10 cellular contexts compared by ENCODE assay signal in the genomic region with DNA sequence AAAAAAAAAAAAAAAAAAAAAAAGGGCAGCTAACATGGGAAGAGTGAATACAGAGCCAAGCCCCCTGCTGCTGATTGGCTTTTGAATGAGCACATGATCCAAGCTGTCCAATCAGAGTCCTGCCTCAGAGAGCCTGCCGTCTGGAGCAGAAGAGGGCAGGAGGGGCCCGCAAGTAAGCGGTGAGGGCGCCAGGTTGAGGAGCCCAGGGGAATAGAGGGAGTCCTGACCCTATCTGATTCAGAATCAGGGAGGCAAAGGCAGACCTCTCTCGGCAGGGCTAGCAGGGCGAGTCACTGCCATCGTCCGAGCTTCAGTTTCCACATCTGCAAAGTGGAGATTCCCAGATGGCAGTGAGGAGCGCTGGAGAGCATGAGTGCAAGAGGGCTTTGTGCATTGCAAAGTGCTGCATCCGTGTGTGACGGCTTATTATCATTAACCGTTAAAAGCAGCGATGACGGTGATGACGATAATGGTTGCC.
DNase-seq lines count a peak whose midpoint lies in the region; ATAC-seq, FAIRE-seq and TF ChIP-seq lines count a peak whose summit lies in the region.
"Had no signal": no experiment of that assay in that cellular context is flagged by ENCODE, and none has a peak within 500 bp of the region (broad histone marks: within the 10 kb centered on the region; RNA-seq: fewer than 3 reads in every experiment).

No MANE protein-coding gene starts in this region.

- no peak for TF ChIP-seq RAD21 in GM12878 (IDR thresholded peaks at IDR 0.05; ENCODE audit: insufficient read depth, low read depth, low read length)

- no peak for TF ChIP-seq POLR2A in GM12878 (IDR thresholded peaks at IDR 0.05; ENCODE audit: low read depth, low read length)

- intact Hi-C loops in GM12878 (cut with micrococcal nuclease; ENCODE audit: unreplicated experiment), result no loop called here

- SMC1A ChIA-PET in GM12878 (lab: Charles Lee; ENCODE audit: uncharacterized antibody, unreplicated experiment), result no interaction called here

- H3K36me3 ChIP-seq in GM12878 (ENCODE audit: control insufficient read depth in 2 of 2, insufficient read depth in 2 of 2, low read length in 1 of 2), result no peaks in the 10 kb centered on the region

- no peak for FAIRE-seq in GM12878 (lab: Jason Lieb, UNC)

- peaks cover 0 to 2% of the 10 kb centered on the region in 2 experiments; a peak in 1 of 4 replicates for H3K27me3 ChIP-seq in GM12878 (replicated peaks in 1 of 2; ENCODE audit: control insufficient read depth in 2 of 2, insufficient read depth in 2 of 2, low read length in 1 of 2)

- no peaks in the 10 kb centered on the region for H3K4me1 ChIP-seq in GM12878 (ENCODE audit: control insufficient read depth, insufficient read depth, low read length)

- TF ChIP-seq CTCF in GM12878 (IDR thresholded peaks at IDR 0.05 in 2 of 3, conservative IDR thresholded peaks at IDR 0.05 in 1 of 3; ENCODE audit: control insufficient read depth in 2 of 3, extremely low read depth in 1 of 3, insufficient read depth in 1 of 3, low read depth in 3 of 3, low read length in 3 of 3), result no peak

- CTCF ChIA-PET in GM12878 (lab: Yijun Ruan, JAX), result no interaction called here

- H3K9me3 ChIP-seq in GM12878 (replicated peaks; ENCODE audit: control insufficient read depth, insufficient read depth, low read length), result no peaks in the 10 kb centered on the region
- H3K9me3 ChIP-seq: heart right ventricle had no signal

- ATAC-seq in GM12878 (0 out of 3 replicates have a peak, but pooled peaks have one; percentile 23), GM21717 (IDR thresholded peaks at IDR 0.05; ENCODE audit: unreplicated experiment) (no peak), left lobe of liver (no peak)

- RAD21 ChIA-PET in GM12878 (lab: Charles Lee; ENCODE audit: unreplicated experiment), result no interaction called here

- DNase-seq in GDM1 (lab: John Stamatoyannopoulos, UW) (peak; percentile 75), NCI-H2171 treated with DMSO at 0.1 percent for 48 hours (lab: John Stamatoyannopoulos, UW) (peak; percentile 98), GM12878 (ENCODE audit: low read depth, low spot score) (no peak), nucleus accumbens (lab: John Stamatoyannopoulos, UW) (peak in 30 of 56 donors; percentile 4 to 73 (median 30)), retina (no peak), left lobe of liver (ENCODE audit: low spot score) (no peak)
- no peak for DNase-seq in activated CD4-positive, alpha-beta T cell treated with anti-CD3 and anti-CD28 coated beads, Interleukin-2, amount 50 U/mL, for 1 hour
- DNase-seq: heart right ventricle, NCI-H146 had no signal

- H3K79me2 ChIP-seq in GM12878 (ENCODE audit: control insufficient read depth, insufficient read depth, low read length), result no peaks in the 10 kb centered on the region

- no TSS peak for BruUV-seq in GM12878 (replicated peaks; lab: Mats Ljungman, UMichigan)

- POLR2A ChIA-PET in GM12878 (lab: Charles Lee), result no interaction called here

- no peak overlapping the region for H3K27ac ChIP-seq in GM12878 (ENCODE audit: control insufficient read depth, insufficient read depth)
- H3K27ac ChIP-seq: heart right ventricle had no signal

- no peak overlapping the region for H3K4me3 ChIP-seq in GM12878
- H3K4me3 ChIP-seq: heart right ventricle had no signal

- no peak overlapping the region for H3K4me2 ChIP-seq in GM12878 (ENCODE audit: control insufficient read depth, insufficient read depth)

- H3K9ac ChIP-seq in GM12878 (ENCODE audit: control insufficient read depth, insufficient read depth, low read length), result no peak overlapping the region

- no peak overlapping the region for H2AFZ ChIP-seq in GM12878 (ENCODE audit: control insufficient read depth, low read depth, low read length)

- no peaks in the 10 kb centered on the region; the same call in 1 of the 2 replicates for H4K20me1 ChIP-seq in GM12878 (ENCODE audit: control insufficient read depth, insufficient read depth)

- WGBS in GM12878 (ENCODE audit: insufficient coverage, insufficient replicate concordance, low lambda C conversion rate, missing lambda C conversion rate), result 58% methylated on average over 15 of the region's 15 CpGs

- no peak for TF ChIP-seq EP300 in GM12878 (IDR thresholded peaks at IDR 0.05; ENCODE audit: borderline replicate concordance in 1 of 2, control insufficient read depth in 1 of 2, low read depth in 2 of 2, low read length in 2 of 2)

- in situ Hi-C loops in GM12878 (cut with MboI), result no loop called here

TF ChIP-seq in GM12878, 131 proteins besides CTCF, POLR2A, EP300 and RAD21:
- TF ChIP-seq, protein P1, sequence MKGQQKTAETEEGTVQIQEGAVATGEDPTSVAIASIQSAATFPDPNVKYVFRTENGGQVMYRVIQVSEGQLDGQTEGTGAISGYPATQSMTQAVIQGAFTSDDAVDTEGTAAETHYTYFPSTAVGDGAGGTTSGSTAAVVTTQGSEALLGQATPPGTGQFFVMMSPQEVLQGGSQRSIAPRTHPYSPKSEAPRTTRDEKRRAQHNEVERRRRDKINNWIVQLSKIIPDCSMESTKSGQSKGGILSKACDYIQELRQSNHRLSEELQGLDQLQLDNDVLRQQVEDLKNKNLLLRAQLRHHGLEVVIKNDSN (IDR thresholded peaks at IDR 0.05; ENCODE audit: borderline replicate concordance, extremely low read length, insufficient read depth, low read depth, low read length), result peak; percentile 42
- TF ChIP-seq, protein P2, sequence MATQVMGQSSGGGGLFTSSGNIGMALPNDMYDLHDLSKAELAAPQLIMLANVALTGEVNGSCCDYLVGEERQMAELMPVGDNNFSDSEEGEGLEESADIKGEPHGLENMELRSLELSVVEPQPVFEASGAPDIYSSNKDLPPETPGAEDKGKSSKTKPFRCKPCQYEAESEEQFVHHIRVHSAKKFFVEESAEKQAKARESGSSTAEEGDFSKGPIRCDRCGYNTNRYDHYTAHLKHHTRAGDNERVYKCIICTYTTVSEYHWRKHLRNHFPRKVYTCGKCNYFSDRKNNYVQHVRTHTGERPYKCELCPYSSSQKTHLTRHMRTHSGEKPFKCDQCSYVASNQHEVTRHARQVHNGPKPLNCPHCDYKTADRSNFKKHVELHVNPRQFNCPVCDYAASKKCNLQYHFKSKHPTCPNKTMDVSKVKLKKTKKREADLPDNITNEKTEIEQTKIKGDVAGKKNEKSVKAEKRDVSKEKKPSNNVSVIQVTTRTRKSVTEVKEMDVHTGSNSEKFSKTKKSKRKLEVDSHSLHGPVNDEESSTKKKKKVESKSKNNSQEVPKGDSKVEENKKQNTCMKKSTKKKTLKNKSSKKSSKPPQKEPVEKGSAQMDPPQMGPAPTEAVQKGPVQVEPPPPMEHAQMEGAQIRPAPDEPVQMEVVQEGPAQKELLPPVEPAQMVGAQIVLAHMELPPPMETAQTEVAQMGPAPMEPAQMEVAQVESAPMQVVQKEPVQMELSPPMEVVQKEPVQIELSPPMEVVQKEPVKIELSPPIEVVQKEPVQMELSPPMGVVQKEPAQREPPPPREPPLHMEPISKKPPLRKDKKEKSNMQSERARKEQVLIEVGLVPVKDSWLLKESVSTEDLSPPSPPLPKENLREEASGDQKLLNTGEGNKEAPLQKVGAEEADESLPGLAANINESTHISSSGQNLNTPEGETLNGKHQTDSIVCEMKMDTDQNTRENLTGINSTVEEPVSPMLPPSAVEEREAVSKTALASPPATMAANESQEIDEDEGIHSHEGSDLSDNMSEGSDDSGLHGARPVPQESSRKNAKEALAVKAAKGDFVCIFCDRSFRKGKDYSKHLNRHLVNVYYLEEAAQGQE (IDR thresholded peaks at IDR 0.05; ENCODE audit: low read depth, low read length), result no peak

Comparison
In these comparisons a context has a peak if more than half of its experiments do, and no peak if none do; other contexts are left out.
1. DNase-seq: peak in GDM1 (single experiment), NCI-H2171 treated with DMSO at 0.1 percent for 48 hours (single experiment) and nucleus accumbens (30 of 56); none in GM12878 (single experiment), retina (single experiment), activated CD4-positive, alpha-beta T cell treated with anti-CD3 and anti-CD28 coated beads, Interleukin-2, amount 50 U/mL, for 1 hour (single experiment) and left lobe of liver (single experiment).